In the genomic region with DNA sequence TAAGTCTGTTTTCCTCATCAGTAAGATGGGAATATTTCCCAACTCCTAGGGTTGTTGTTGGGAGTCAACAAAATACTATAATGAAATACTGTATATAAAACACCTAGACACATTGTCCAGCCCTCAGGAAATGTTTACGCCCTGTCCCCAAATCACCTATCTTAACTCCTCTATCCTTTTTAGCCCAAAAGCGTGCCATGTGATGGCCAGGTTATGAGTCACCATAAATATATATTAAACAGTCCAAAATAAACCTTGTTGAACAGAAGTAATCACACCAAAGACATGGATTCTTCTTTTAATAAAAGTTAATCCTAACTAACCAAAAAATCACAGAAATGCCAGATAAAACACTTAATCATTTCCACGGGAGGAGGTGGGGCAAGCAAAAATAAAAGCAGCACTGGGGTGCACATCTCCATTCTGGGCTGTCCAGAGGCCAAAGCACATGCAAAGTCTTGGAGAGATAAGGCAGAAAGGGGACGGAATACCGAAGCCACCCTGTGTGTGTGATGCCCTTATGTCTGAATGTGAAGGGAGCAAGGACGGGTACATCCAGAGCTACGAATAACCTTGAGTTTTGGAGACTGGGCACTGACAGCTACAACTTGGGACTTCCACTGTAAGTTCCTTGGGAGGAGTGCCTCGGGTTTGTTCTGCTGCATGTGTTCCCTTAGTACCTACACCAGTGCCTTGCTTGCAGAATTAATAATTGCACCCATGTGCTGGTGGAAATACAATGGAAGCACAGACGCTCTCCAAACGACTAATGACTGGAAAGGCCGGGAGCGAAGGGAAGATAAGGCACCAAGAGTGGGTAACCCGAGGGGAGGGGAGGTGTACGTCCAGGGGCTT, we compare ENCODE assay signal across 8 cellular contexts. TPM values are rescaled to one million over a fixed set of nuclear protein-coding genes. Genes with fewer than 3 reads are reported as not detected.
DNase-seq lines count a peak whose midpoint lies in the region; ATAC-seq and TF ChIP-seq lines count a peak whose summit lies in the region.

No MANE protein-coding gene starts in this region.

- peaks cover 32% of the 10 kb centered on the region for H3K4me1 ChIP-seq in Panc1 (ENCODE audit: control insufficient read depth, insufficient read depth, low read length)
- peaks cover 28 to 52% (median 44%) of the 10 kb centered on the region in 4 donors for H3K4me1 ChIP-seq in esophagus muscularis mucosa

- peaks cover 32% of the 10 kb centered on the region for H3K4me1 Mint-ChIP-seq in progenitor cell of endocrine pancreas (ENCODE audit: low read depth)

- H3K9me3 ChIP-seq in Panc1 (ENCODE audit: control insufficient read depth, insufficient read depth, low read depth, low read length) = no peaks in the 10 kb centered on the region
- H3K9me3 ChIP-seq in esophagus muscularis mucosa = no peaks in the 10 kb centered on the region

- no peak for TF ChIP-seq EP300 in esophagus muscularis mucosa (IDR thresholded peaks at IDR 0.05)

- H3K27me3 Mint-ChIP-seq in progenitor cell of endocrine pancreas = no peaks in the 10 kb centered on the region

- peak overlapping the region; percentile 83 for H3K27ac ChIP-seq in Panc1 (ENCODE audit: low read length)
- H3K27ac ChIP-seq in esophagus muscularis mucosa (replicated peaks in 1 of 4) = peak overlapping the region; percentile 91 to 97 (median 96)

- CTCF ChIA-PET in Panc1 (lab: Charles Lee) = no interaction called here

- peak overlapping the region; percentile 96 for H3K4me3 Mint-ChIP-seq in progenitor cell of endocrine pancreas (ENCODE audit: low read depth)

- no peaks in the 10 kb centered on the region for H3K9me3 Mint-ChIP-seq in progenitor cell of endocrine pancreas (ENCODE audit: low read depth)

- H3K36me3 ChIP-seq in GM06990 (ENCODE audit: control insufficient read depth, insufficient read depth, low read length) = peaks cover 2% of the 10 kb centered on the region; the same call in 1 of the 2 replicates
- H3K36me3 ChIP-seq in Panc1 (ENCODE audit: control insufficient read depth, insufficient read depth, low read length) = peaks cover 4% of the 10 kb centered on the region
- H3K36me3 ChIP-seq in esophagus muscularis mucosa = peaks cover 8 to 13% (median 9%) of the 10 kb centered on the region in 4 donors

- DNase-seq in GM06990 (ENCODE audit: extremely low read depth, insufficient read length) (no peak), Panc1 (ENCODE audit: low read depth, low spot score) (no peak), esophagus muscularis mucosa (ENCODE audit: extremely low spot score) (no peak), progenitor cell of endocrine pancreas (ENCODE audit: low spot score, unreplicated experiment) (no peak), GM13977 (ENCODE audit: low spot score) (no peak), COR-L47 (lab: John Stamatoyannopoulos, UW) (no peak), SKM-1 (lab: John Stamatoyannopoulos, UW; ENCODE audit: unreplicated experiment) (no peak)

- peaks cover 3% of the 10 kb centered on the region for H3K36me3 Mint-ChIP-seq in progenitor cell of endocrine pancreas (ENCODE audit: insufficient read depth)

- POLR2A ChIA-PET in Panc1 (lab: Charles Lee) = no interaction called here

- no peak for TF ChIP-seq CTCF in GM06990 (IDR thresholded peaks at IDR 0.05; ENCODE audit: insufficient read depth, low read length, poor library complexity, severe bottlenecking)
- no peak for TF ChIP-seq CTCF in Panc1 (IDR thresholded peaks at IDR 0.05)
- TF ChIP-seq CTCF in esophagus muscularis mucosa (IDR thresholded peaks at IDR 0.05) = no peak
- TF ChIP-seq CTCF in progenitor cell of endocrine pancreas (IDR thresholded peaks at IDR 0.05; ENCODE audit: unreplicated experiment) = no peak
- no peak for TF ChIP-seq CTCF in GM13977 (IDR thresholded peaks at IDR 0.05; ENCODE audit: extremely low read depth, insufficient read depth, missing control alignments)

- BruUV-seq in Panc1 (replicated peaks; lab: Mats Ljungman, UMichigan) = TSS peak; percentile 63

- in situ Hi-C loops in Panc1 (cut with HindIII; ENCODE audit: low pct_unique_long_range_greater_than_20kb, low sequenced_read_pairs) (no loop called here), GM13977 (cut with MboI; ENCODE audit: low pct_unique_long_range_greater_than_20kb, low sequenced_read_pairs, unreplicated experiment) (no loop called here)

- intact Hi-C loops in Panc1 (cut with micrococcal nuclease; ENCODE audit: unreplicated experiment) = loop anchor here (5.0 kb wide), 1 partner anchor 52 kb away; no protein-coding TSS in a partner anchor
- intact Hi-C loops in esophagus muscularis mucosa (cut with DNase I) = loop anchor here (5.0 to 10.0 kb wide), 3 partner anchors 47 to 80 kb away; a partner anchor contains a TSS

- ATAC-seq in Panc1 = no peak
- no peak for ATAC-seq in HG02798 (IDR thresholded peaks at IDR 0.05; ENCODE audit: poor library complexity, unreplicated experiment)

- WGBS in esophagus muscularis mucosa = 15% methylated on average over 14 of the region's 14 CpGs

- H3K27me3 ChIP-seq in GM06990 (replicated peaks; ENCODE audit: control insufficient read depth, insufficient read depth, low read length) (no peaks in the 10 kb centered on the region), Panc1 (ENCODE audit: control insufficient read depth, insufficient read depth, low read length) (no peaks in the 10 kb centered on the region), esophagus muscularis mucosa (no peaks in the 10 kb centered on the region)

- peak overlapping the region; percentile 92 for H3K27ac Mint-ChIP-seq in progenitor cell of endocrine pancreas

- H3K4me3 ChIP-seq in GM06990 (replicated peaks; ENCODE audit: low read depth, low read length) (peak overlapping the region; percentile 93), Panc1 (ENCODE audit: low read depth in 2 of 2, low read length in 2 of 2) (peak overlapping the region; percentile 96 to 98), esophagus muscularis mucosa (peak overlapping the region; percentile 78 to 96 (median 87))

- no peak for TF ChIP-seq POLR2A in esophagus muscularis mucosa (IDR thresholded peaks at IDR 0.05; ENCODE audit: low read depth)

RNA-seq across cellular contexts. Expression of a gene that starts 1.1 kb away (rescaled TPM):
- total RNA-seq in Panc1 (2021; ENCODE audit: unreplicated experiment) (35.3 TPM), esophagus muscularis mucosa (10 to 100 TPM; 32.5 to 40.0 (median 33.3) TPM), progenitor cell of endocrine pancreas (42.7 and 46.1 TPM in 2 replicates)
- polyA plus RNA-seq in Panc1 (2012; ENCODE audit: insufficient read length) = 20.2 TPM

RNA-seq across cellular contexts. Expression of a gene that starts 54.3 kb away (rescaled TPM):
- total RNA-seq in Panc1 (2021; ENCODE audit: unreplicated experiment) (57.0 TPM), esophagus muscularis mucosa (10 to 100 TPM; 12.5 to 18.5 (median 16.1) TPM), progenitor cell of endocrine pancreas (43.0 and 43.7 TPM in 2 replicates)
- polyA plus RNA-seq in Panc1 (2012; ENCODE audit: insufficient read length) = 29.2 TPM
